Comparison of ENCODE assay signal across 23 cellular contexts in the genomic region with DNA sequence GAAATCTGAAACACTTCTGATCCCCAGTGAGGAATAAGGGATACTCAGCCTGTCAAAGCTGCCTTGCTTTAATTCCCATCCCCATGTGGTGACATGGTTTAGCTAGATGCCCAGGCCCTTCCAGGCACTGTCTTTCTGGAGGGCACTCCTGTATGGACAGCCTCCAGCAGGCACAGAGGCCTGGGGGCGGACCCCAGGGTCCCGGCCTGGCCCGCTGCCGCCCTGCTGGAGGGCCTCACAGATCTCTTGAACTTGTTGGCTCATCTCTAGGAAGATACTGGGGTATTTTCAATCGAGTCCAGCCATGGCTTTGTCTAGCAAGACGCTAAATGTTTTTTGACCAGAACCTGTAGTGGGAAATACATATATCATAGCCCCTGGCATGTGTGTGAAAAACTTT.
"Had no signal": no experiment of that assay in that cellular context is flagged by ENCODE, and none has a peak within 500 bp of the region (broad histone marks: within the 10 kb centered on the region; RNA-seq: fewer than 3 reads in every experiment).

No MANE protein-coding gene starts in this region.

- H3K36me3 ChIP-seq: ovary, right lobe of liver had no signal

- H3K27me3 Mint-ChIP-seq: naive thymus-derived CD4-positive, alpha-beta T cell; natural killer cell treated with Interleukin-12 subunit alpha and Interleukin-12 subunit beta and Interleukin-15 and Interleukin-18, amount 100 ng/mL, for 72 hours; progenitor cell of endocrine pancreas; stimulated activated naive CD8-positive, alpha-beta T cell treated with anti-CD3 and anti-CD28 coated beads, Interleukin-15, Interleukin-2, amounts not matched to agents 100 ng/mL and 50 ng/mL, for 24 hours had no signal

- H3K36me3 Mint-ChIP-seq: natural killer cell treated with Interleukin-12 subunit alpha and Interleukin-12 subunit beta and Interleukin-15 and Interleukin-18, amount 100 ng/mL, for 72 hours had no signal

- H3K4me1 ChIP-seq: right lobe of liver, suprapubic skin, tibial artery, upper lobe of right lung had no signal

- H3K4me3 Mint-ChIP-seq: naive thymus-derived CD4-positive, alpha-beta T cell; natural killer cell treated with Interleukin-12 subunit alpha and Interleukin-12 subunit beta and Interleukin-15 and Interleukin-18, amount 100 ng/mL, for 72 hours; stimulated activated effector memory CD8-positive, alpha-beta T cell treated with anti-CD3 and anti-CD28 coated beads, Interleukin-12 subunit alpha, Interleukin-12 subunit beta, amount 100 ng/mL, for 72 hours; stimulated activated naive CD8-positive, alpha-beta T cell treated with anti-CD3 and anti-CD28 coated beads, Interleukin-15, Interleukin-2, amounts not matched to agents 100 ng/mL and 50 ng/mL, for 24 hours had no signal

- H3K9me3 ChIP-seq: heart right ventricle, left ventricle myocardium inferior, mucosa of descending colon, ovary, right atrium auricular region, right lobe of liver, suprapubic skin, thoracic aorta, tibial artery, upper lobe of right lung had no signal

- H3K27ac Mint-ChIP-seq: natural killer cell treated with Interleukin-12 subunit alpha and Interleukin-12 subunit beta and Interleukin-15 and Interleukin-18, amount 100 ng/mL, for 72 hours; progenitor cell of endocrine pancreas; stimulated activated effector memory CD8-positive, alpha-beta T cell treated with anti-CD3 and anti-CD28 coated beads, Interleukin-12 subunit alpha, Interleukin-12 subunit beta, amount 100 ng/mL, for 72 hours; stimulated activated naive CD8-positive, alpha-beta T cell treated with anti-CD3 and anti-CD28 coated beads, Interleukin-15, Interleukin-2, amounts not matched to agents 100 ng/mL and 50 ng/mL, for 24 hours had no signal

- H3K27ac ChIP-seq: heart right ventricle, left ventricle myocardium inferior, ovary, right atrium auricular region, right lobe of liver, skin epidermis, suprapubic skin, thoracic aorta, tibial artery, upper lobe of right lung had no signal

- ATAC-seq: heart right ventricle; left colon; mucosa of descending colon; naive thymus-derived CD4-positive, alpha-beta T cell; natural killer cell treated with Interleukin-12 subunit alpha and Interleukin-12 subunit beta and Interleukin-15 and Interleukin-18, amount 100 ng/mL, for 72 hours; right lobe of liver; stimulated activated effector memory CD8-positive, alpha-beta T cell treated with anti-CD3 and anti-CD28 coated beads, Interleukin-12 subunit alpha, Interleukin-12 subunit beta, amount 100 ng/mL, for 72 hours; upper lobe of right lung had no signal

- H3K27me3 ChIP-seq: heart right ventricle, ovary, right atrium auricular region, right lobe of liver, suprapubic skin, tibial artery, upper lobe of right lung had no signal

- H3K9me3 Mint-ChIP-seq: naive thymus-derived CD4-positive, alpha-beta T cell; natural killer cell treated with Interleukin-12 subunit alpha and Interleukin-12 subunit beta and Interleukin-15 and Interleukin-18, amount 100 ng/mL, for 72 hours; stimulated activated effector memory CD8-positive, alpha-beta T cell treated with anti-CD3 and anti-CD28 coated beads, Interleukin-12 subunit alpha, Interleukin-12 subunit beta, amount 100 ng/mL, for 72 hours; stimulated activated naive CD8-positive, alpha-beta T cell treated with anti-CD3 and anti-CD28 coated beads, Interleukin-15, Interleukin-2, amounts not matched to agents 100 ng/mL and 50 ng/mL, for 24 hours had no signal

- DNase-seq: heart right ventricle; hippocampal formation; left colon; left ventricle myocardium inferior; midbrain; mucosa of descending colon; naive thymus-derived CD4-positive, alpha-beta T cell; ovary; right lobe of liver; stimulated activated CD4-positive, alpha-beta T cell treated with anti-CD3 and anti-CD28 coated beads, Interleukin-4, amount 100 ng/mL, for 24 hours; stimulated activated naive CD4-positive, alpha-beta T cell; tibial artery; trophoblast cell; upper lobe of right lung had no signal

- H3K4me3 ChIP-seq: heart right ventricle, left ventricle myocardium inferior, lung, mucosa of descending colon, ovary, right atrium auricular region, right lobe of liver, skin epidermis, suprapubic skin, thoracic aorta, tibial artery, upper lobe of right lung had no signal
